Comparison of ENCODE assay signal across 18 cellular contexts in the genomic region with DNA sequence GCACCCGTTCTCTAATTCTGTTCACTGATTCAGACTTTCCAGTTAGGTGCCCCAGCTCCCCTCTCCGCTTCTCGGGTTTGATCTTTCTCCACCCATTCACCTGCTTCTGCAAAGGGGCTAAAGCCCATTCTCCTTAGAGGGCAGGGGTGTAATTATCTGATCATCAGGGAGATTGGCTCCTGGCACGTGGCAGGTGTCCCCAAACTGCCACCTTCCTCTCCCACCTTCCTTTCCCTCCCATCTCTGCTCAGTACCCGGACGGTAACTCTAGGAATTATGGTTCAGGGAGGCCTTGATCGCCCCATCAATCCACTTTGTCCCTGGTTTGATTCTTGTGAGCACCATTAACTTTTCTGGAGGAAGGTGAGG. TPM values are rescaled to one million over a fixed set of nuclear protein-coding genes. Genes with fewer than 3 reads are reported as not detected.
DNase-seq lines count a peak whose midpoint lies in the region; ATAC-seq and TF ChIP-seq lines count a peak whose summit lies in the region.
"Had no signal": no experiment of that assay in that cellular context is flagged by ENCODE, and none has a peak within 500 bp of the region (broad histone marks: within the 10 kb centered on the region; RNA-seq: fewer than 3 reads in every experiment).

No MANE protein-coding gene starts in this region.

- no peak for TF ChIP-seq CTCF in suprapubic skin (IDR thresholded peaks at IDR 0.05)

- POLR2A ChIA-PET in T-cell (lab: Charles Lee) = no interaction called here

- no peak for TF ChIP-seq POLR2A in suprapubic skin (IDR thresholded peaks at IDR 0.05)

- WGBS in suprapubic skin = 84% methylated on average over 7 of the region's 7 CpGs

- H3K9me3 ChIP-seq in effector memory CD4-positive, alpha-beta T cell (ENCODE audit: control insufficient read depth, low read length) = no peaks in the 10 kb centered on the region
- no peaks in the 10 kb centered on the region for H3K9me3 ChIP-seq in suprapubic skin
- H3K9me3 ChIP-seq: adrenal gland, stomach had no signal

- H3K27me3 Mint-ChIP-seq in activated naive CD4-positive, alpha-beta T cell treated with anti-CD3 and anti-CD28 coated beads for 36 hours (ENCODE audit: low read depth) = peaks cover 2% of the 10 kb centered on the region
- peaks cover 0 to 12% of the 10 kb centered on the region in 2 donors for H3K27me3 Mint-ChIP-seq in T-cell

- CTCF ChIA-PET in activated naive CD4-positive, alpha-beta T cell treated with anti-CD3 and anti-CD28 coated beads for 36 hours (lab: Charles Lee) = interaction anchor here (0.6 to 1.5 kb wide), 4 partner anchors 10 to 156 kb away, joined by 4 to 8 read pairs (median 6); no protein-coding TSS in a partner anchor
- CTCF ChIA-PET in T-cell (lab: Charles Lee) = interaction anchor here in 1 of 2 donors (0.6 kb wide), 1 partner anchor 92 kb away, joined by 3 read pairs; no protein-coding TSS in a partner anchor

- DNase-seq in activated naive CD4-positive, alpha-beta T cell treated with anti-CD3 and anti-CD28 coated beads for 36 hours = no peak
- no peak for DNase-seq in activated naive CD4-positive, alpha-beta T cell (lab: John Stamatoyannopoulos, UW)
- no peak for DNase-seq in T-cell
- DNase-seq in effector memory CD4-positive, alpha-beta T cell = no peak
- DNase-seq in suprapubic skin (ENCODE audit: low spot score in 2 of 2) = peak; percentile 37 to 42
- DNase-seq in left cardiac atrium = no peak
- no peak for DNase-seq in NCI-H128 (lab: John Stamatoyannopoulos, UW; ENCODE audit: unreplicated experiment)
- DNase-seq: HFFc6; NCI-H1105 treated with DMSO at 0.1 percent for 48 hours; NK-92 treated with Interleukin-12 subunit alpha and Interleukin-12 subunit beta, amount 100 ng/mL, for 24 hours; small intestine; stomach had no signal

- intact Hi-C loops in activated naive CD4-positive, alpha-beta T cell treated with anti-CD3 and anti-CD28 coated beads for 36 hours (cut with micrococcal nuclease) = loop anchor here (1.0 to 2.0 kb wide), 7 partner anchors 15 to 363 kb away; partner anchors contain the start of gene LSR
- intact Hi-C loops in left cardiac atrium (cut with DNase I) = no loop called here

- no peak for TF ChIP-seq EP300 in suprapubic skin (IDR thresholded peaks at IDR 0.05)

- H3K4me1 ChIP-seq in effector memory CD4-positive, alpha-beta T cell (ENCODE audit: control insufficient read depth, insufficient read depth, low read length, poor library complexity, severe bottlenecking) = peaks cover 30% of the 10 kb centered on the region
- H3K4me1 ChIP-seq in suprapubic skin = peaks cover 4% of the 10 kb centered on the region
- H3K4me1 ChIP-seq: adrenal gland had no signal

- no peak overlapping the region for H3K4me3 ChIP-seq in effector memory CD4-positive, alpha-beta T cell (ENCODE audit: insufficient read depth, low read depth, low read length, poor library complexity, severe bottlenecking)
- H3K4me3 ChIP-seq in suprapubic skin = no peak overlapping the region
- H3K4me3 ChIP-seq: adrenal gland, stomach had no signal

- peaks cover 36% of the 10 kb centered on the region for H3K4me1 Mint-ChIP-seq in activated naive CD4-positive, alpha-beta T cell treated with anti-CD3 and anti-CD28 coated beads for 36 hours (ENCODE audit: low read depth)
- peaks cover 28 to 39% (median 29%) of the 10 kb centered on the region in 3 donors for H3K4me1 Mint-ChIP-seq in T-cell

- ATAC-seq in T-cell (replicated peaks in 1 of 4) (no peak), HG03432 (IDR thresholded peaks at IDR 0.05; ENCODE audit: unreplicated experiment) (no peak), left cardiac atrium (no peak)

- no peaks in the 10 kb centered on the region for H3K9me3 Mint-ChIP-seq in activated naive CD4-positive, alpha-beta T cell treated with anti-CD3 and anti-CD28 coated beads for 36 hours
- H3K9me3 Mint-ChIP-seq in T-cell = no peaks in the 10 kb centered on the region
- H3K9me3 Mint-ChIP-seq: HFFc6 had no signal

- H3K27ac Mint-ChIP-seq in activated naive CD4-positive, alpha-beta T cell treated with anti-CD3 and anti-CD28 coated beads for 36 hours = peak overlapping the region; percentile 98
- peak overlapping the region in 1 of 2 donors; percentile 75 for H3K27ac Mint-ChIP-seq in T-cell
- H3K27ac Mint-ChIP-seq: HFFc6 had no signal

- no peaks in the 10 kb centered on the region for H3K36me3 ChIP-seq in effector memory CD4-positive, alpha-beta T cell (ENCODE audit: control insufficient read depth, insufficient read depth, low read length)
- no peaks in the 10 kb centered on the region for H3K36me3 ChIP-seq in suprapubic skin
- H3K36me3 ChIP-seq: adrenal gland, stomach had no signal

- H3K27me3 ChIP-seq in effector memory CD4-positive, alpha-beta T cell (replicated peaks; ENCODE audit: control insufficient read depth, insufficient read depth, low read length, poor library complexity, severe bottlenecking) = no peaks in the 10 kb centered on the region
- H3K27me3 ChIP-seq in suprapubic skin = peaks cover 23% of the 10 kb centered on the region

- peak overlapping the region; percentile 24 for H3K27ac ChIP-seq in effector memory CD4-positive, alpha-beta T cell (ENCODE audit: insufficient read depth, low read length, poor library complexity, severe bottlenecking)
- no peak overlapping the region for H3K27ac ChIP-seq in suprapubic skin
- H3K27ac ChIP-seq: adrenal gland, parathyroid adenoma had no signal

- H3K4me3 Mint-ChIP-seq in activated naive CD4-positive, alpha-beta T cell treated with anti-CD3 and anti-CD28 coated beads for 36 hours = peak overlapping the region; percentile 46
- H3K4me3 Mint-ChIP-seq in T-cell = peak overlapping the region; percentile 35 to 74 (median 65)
- H3K4me3 Mint-ChIP-seq: HFFc6 had no signal

- no peaks in the 10 kb centered on the region for H3K36me3 Mint-ChIP-seq in activated naive CD4-positive, alpha-beta T cell treated with anti-CD3 and anti-CD28 coated beads for 36 hours (ENCODE audit: low read depth)
- no peaks in the 10 kb centered on the region for H3K36me3 Mint-ChIP-seq in T-cell

RNA-seq across cellular contexts. Expression of gene FFAR1, which starts 0.2 kb away (rescaled TPM):
- under 1 TPM in 1 of 2 experiments, not detected in 1; 0.10 TPM for total RNA-seq in activated naive CD4-positive, alpha-beta T cell treated with anti-CD3 and anti-CD28 coated beads for 36 hours
- total RNA-seq in T-cell (under 1 TPM in 2 of 5 donors, not detected in 3; 0.21 to 0.35 TPM), suprapubic skin (not detected), left cardiac atrium (not detected)
- total RNA-seq: activated CD8-positive, alpha-beta memory T cell treated with anti-CD3 and anti-CD28 coated beads for 36 hours; adrenal gland; fibroblast of villous mesenchyme; HFFc6; Right ventricle myocardium superior had no signal

RNA-seq across cellular contexts. Expression of gene FFAR3, which starts 10.3 kb away (rescaled TPM):
- total RNA-seq in activated naive CD4-positive, alpha-beta T cell treated with anti-CD3 and anti-CD28 coated beads for 36 hours = 1 to 10 TPM; 4.9 to 5.3 TPM
- under 1 TPM in 1 of 5 donors, not detected in 4; 0.47 TPM for total RNA-seq in T-cell
- total RNA-seq in suprapubic skin = not detected
- under 1 TPM; 0.18 to 0.44 TPM for total RNA-seq in left cardiac atrium
- total RNA-seq: fibroblast of villous mesenchyme, HFFc6, Right ventricle myocardium superior, stomach had no signal

RNA-seq across cellular contexts. Expression of gene CD22, which starts 18.9 kb away (rescaled TPM):
- total RNA-seq in activated naive CD4-positive, alpha-beta T cell treated with anti-CD3 and anti-CD28 coated beads for 36 hours = 1 to 10 TPM; 2.0 to 2.6 TPM
- total RNA-seq in T-cell (10 to 100 TPM in 1 of 5 donors, 1 to 10 TPM in 4; 6.6 to 25.7 (median 8.7) TPM), suprapubic skin (not detected), left cardiac atrium (under 1 TPM; 0.39 to 0.56 TPM)
- total RNA-seq: fibroblast of villous mesenchyme had no signal

RNA-seq across cellular contexts. Expression of gene GPR42, which starts 23.0 kb away (rescaled TPM):
- total RNA-seq in activated naive CD4-positive, alpha-beta T cell treated with anti-CD3 and anti-CD28 coated beads for 36 hours = under 1 TPM; 0.17 to 0.30 TPM
- total RNA-seq in T-cell (not detected), suprapubic skin (not detected), left cardiac atrium (not detected)
- total RNA-seq: activated CD8-positive, alpha-beta memory T cell treated with anti-CD3 and anti-CD28 coated beads for 36 hours; adrenal gland; fibroblast of villous mesenchyme; HFFc6; Right ventricle myocardium superior; stomach had no signal

RNA-seq across cellular contexts. Expression of gene MAG, which starts 56.0 kb away (rescaled TPM):
- under 1 TPM; 0.19 to 0.77 TPM for total RNA-seq in activated naive CD4-positive, alpha-beta T cell treated with anti-CD3 and anti-CD28 coated beads for 36 hours
- total RNA-seq in T-cell = under 1 TPM in 2 of 5 donors, not detected in 3; 0.16 to 0.19 TPM
- total RNA-seq in suprapubic skin = not detected
- total RNA-seq in left cardiac atrium = not detected
- total RNA-seq: activated CD8-positive, alpha-beta memory T cell treated with anti-CD3 and anti-CD28 coated beads for 36 hours; fibroblast of villous mesenchyme; HFFc6; Right ventricle myocardium superior had no signal

Comparison
In these comparisons a context has a peak if more than half of its experiments do, and no peak if none do; other contexts are left out.
1. DNase-seq: peak in suprapubic skin (2 of 2); none in activated naive CD4-positive, alpha-beta T cell treated with anti-CD3 and anti-CD28 coated beads for 36 hours (single experiment), activated naive CD4-positive, alpha-beta T cell (0 of 4), T-cell (0 of 34), effector memory CD4-positive, alpha-beta T cell (0 of 3), left cardiac atrium (single experiment) and NCI-H128 (single experiment).
2. RNA of gene FFAR3, which starts 10.3 kb away (total RNA-seq): 4.9 to 5.3 TPM in activated naive CD4-positive, alpha-beta T cell treated with anti-CD3 and anti-CD28 coated beads for 36 hours; 0.18 to 0.44 TPM in left cardiac atrium, 0.47 TPM in T-cell and not detected in suprapubic skin; every median in the first group is over 4 times any median in the second.